Comparison of ENCODE assay signal across 1 cellular context in the genomic region with DNA sequence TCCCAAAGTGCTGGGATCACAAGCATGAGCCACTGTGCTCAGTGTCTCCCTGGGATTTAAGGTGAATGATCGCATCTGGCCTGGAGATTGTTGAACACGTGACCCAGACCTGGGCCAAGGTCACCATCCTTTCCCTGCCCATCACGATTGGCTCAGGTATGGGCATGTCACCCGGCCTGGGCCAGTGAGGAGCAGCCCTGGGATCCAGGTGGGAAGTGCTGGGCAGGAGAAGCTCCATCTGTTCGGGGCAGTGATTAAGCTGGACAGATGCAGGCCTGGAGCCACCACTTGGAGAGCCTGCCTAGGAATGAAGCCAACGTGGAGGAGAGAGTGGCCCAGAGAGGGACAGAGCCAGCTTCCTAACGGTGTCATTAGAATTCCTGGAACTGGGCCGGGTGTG.
A peak's percentile ranks its signal among the peaks of the same experiment; 100 is the strongest.
TF ChIP-seq lines count a peak whose summit lies in the region.

No MANE protein-coding gene starts in this region.

TF ChIP-seq in HepG2, 621 proteins besides CTCF, POLR2A, EP300 and RAD21 (continues in another document):
- no peak for TF ChIP-seq MAF1 (CRISPR knock-in tag; IDR thresholded peaks at IDR 0.05; ENCODE audit: borderline replicate concordance)
- no peak for TF ChIP-seq CENPT (CRISPR knock-in tag; IDR thresholded peaks at IDR 0.05; ENCODE audit: low read depth)
- no peak for TF ChIP-seq NFRKB (IDR thresholded peaks at IDR 0.05)
- no peak for TF ChIP-seq ZNF382 (CRISPR knock-in tag; IDR thresholded peaks at IDR 0.05; ENCODE audit: borderline replicate concordance)
- TF ChIP-seq, protein P1, sequence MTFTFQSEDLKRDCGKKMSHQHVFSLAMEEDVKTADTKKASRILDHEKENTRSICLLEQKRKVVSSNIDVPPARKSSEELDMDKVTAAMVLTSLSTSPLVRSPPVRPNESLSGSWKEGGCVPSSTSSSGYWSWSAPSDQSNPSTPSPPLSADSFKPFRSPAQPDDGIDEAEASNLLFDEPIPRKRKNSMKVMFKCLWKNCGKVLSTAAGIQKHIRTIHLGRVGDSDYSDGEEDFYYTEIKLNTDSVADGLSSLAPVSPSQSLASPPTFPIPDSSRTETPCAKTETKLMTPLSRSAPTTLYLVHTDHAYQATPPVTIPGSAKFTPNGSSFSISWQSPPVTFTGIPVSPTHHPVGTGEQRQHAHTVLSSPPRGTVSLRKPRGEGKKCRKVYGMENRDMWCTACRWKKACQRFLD (CRISPR knock-in tag; IDR thresholded peaks at IDR 0.05; ENCODE audit: borderline replicate concordance): no peak
- TF ChIP-seq, protein P2, sequence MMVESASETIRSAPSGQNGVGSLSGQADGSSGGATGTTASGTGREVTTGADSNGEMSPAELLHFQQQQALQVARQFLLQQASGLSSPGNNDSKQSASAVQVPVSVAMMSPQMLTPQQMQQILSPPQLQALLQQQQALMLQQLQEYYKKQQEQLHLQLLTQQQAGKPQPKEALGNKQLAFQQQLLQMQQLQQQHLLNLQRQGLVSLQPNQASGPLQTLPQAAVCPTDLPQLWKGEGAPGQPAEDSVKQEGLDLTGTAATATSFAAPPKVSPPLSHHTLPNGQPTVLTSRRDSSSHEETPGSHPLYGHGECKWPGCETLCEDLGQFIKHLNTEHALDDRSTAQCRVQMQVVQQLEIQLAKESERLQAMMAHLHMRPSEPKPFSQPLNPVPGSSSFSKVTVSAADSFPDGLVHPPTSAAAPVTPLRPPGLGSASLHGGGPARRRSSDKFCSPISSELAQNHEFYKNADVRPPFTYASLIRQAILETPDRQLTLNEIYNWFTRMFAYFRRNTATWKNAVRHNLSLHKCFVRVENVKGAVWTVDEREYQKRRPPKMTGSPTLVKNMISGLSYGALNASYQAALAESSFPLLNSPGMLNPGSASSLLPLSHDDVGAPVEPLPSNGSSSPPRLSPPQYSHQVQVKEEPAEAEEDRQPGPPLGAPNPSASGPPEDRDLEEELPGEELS (CRISPR knock-in tag; IDR thresholded peaks at IDR 0.05): no peak
- TF ChIP-seq, protein P3, sequence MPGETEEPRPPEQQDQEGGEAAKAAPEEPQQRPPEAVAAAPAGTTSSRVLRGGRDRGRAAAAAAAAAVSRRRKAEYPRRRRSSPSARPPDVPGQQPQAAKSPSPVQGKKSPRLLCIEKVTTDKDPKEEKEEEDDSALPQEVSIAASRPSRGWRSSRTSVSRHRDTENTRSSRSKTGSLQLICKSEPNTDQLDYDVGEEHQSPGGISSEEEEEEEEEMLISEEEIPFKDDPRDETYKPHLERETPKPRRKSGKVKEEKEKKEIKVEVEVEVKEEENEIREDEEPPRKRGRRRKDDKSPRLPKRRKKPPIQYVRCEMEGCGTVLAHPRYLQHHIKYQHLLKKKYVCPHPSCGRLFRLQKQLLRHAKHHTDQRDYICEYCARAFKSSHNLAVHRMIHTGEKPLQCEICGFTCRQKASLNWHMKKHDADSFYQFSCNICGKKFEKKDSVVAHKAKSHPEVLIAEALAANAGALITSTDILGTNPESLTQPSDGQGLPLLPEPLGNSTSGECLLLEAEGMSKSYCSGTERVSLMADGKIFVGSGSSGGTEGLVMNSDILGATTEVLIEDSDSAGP (CRISPR knock-in tag; IDR thresholded peaks at IDR 0.05; ENCODE audit: borderline replicate concordance): no peak
- TF ChIP-seq HDAC2 (CRISPR knock-in tag; IDR thresholded peaks at IDR 0.05): no peak
- peak; percentile 32; the same call in 1 of the 2 replicates for TF ChIP-seq NR2C2 (CRISPR knock-in tag; IDR thresholded peaks at IDR 0.05; ENCODE audit: borderline replicate concordance)
- TF ChIP-seq LCORL (IDR thresholded peaks at IDR 0.05): no peak
- TF ChIP-seq LCORL (CRISPR knock-in tag; IDR thresholded peaks at IDR 0.05): no peak
- TF ChIP-seq, protein P4, sequence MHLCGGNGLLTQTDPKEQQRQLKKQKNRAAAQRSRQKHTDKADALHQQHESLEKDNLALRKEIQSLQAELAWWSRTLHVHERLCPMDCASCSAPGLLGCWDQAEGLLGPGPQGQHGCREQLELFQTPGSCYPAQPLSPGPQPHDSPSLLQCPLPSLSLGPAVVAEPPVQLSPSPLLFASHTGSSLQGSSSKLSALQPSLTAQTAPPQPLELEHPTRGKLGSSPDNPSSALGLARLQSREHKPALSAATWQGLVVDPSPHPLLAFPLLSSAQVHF (CRISPR knock-in tag; IDR thresholded peaks at IDR 0.05): no peak
- 0 out of 2 replicates have a peak, but pooled peaks have one; percentile 31 for TF ChIP-seq KDM2A (CRISPR knock-in tag; IDR thresholded peaks at IDR 0.05; ENCODE audit: borderline replicate concordance, low read depth)
- TF ChIP-seq, protein P5, sequence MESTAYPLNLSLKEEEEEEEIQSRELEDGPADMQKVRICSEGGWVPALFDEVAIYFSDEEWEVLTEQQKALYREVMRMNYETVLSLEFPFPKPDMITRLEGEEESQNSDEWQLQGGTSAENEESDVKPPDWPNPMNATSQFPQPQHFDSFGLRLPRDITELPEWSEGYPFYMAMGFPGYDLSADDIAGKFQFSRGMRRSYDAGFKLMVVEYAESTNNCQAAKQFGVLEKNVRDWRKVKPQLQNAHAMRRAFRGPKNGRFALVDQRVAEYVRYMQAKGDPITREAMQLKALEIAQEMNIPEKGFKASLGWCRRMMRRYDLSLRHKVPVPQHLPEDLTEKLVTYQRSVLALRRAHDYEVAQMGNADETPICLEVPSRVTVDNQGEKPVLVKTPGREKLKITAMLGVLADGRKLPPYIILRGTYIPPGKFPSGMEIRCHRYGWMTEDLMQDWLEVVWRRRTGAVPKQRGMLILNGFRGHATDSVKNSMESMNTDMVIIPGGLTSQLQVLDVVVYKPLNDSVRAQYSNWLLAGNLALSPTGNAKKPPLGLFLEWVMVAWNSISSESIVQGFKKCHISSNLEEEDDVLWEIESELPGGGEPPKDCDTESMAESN (CRISPR knock-in tag; conservative IDR thresholded peaks at IDR 0.05): no peak
- TF ChIP-seq ZFP90 (CRISPR knock-in tag; IDR thresholded peaks at IDR 0.05; ENCODE audit: borderline replicate concordance): no peak
- TF ChIP-seq, protein P6, sequence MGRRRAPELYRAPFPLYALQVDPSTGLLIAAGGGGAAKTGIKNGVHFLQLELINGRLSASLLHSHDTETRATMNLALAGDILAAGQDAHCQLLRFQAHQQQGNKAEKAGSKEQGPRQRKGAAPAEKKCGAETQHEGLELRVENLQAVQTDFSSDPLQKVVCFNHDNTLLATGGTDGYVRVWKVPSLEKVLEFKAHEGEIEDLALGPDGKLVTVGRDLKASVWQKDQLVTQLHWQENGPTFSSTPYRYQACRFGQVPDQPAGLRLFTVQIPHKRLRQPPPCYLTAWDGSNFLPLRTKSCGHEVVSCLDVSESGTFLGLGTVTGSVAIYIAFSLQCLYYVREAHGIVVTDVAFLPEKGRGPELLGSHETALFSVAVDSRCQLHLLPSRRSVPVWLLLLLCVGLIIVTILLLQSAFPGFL (CRISPR knock-in tag; IDR thresholded peaks at IDR 0.05): no peak
- TF ChIP-seq, protein P7, sequence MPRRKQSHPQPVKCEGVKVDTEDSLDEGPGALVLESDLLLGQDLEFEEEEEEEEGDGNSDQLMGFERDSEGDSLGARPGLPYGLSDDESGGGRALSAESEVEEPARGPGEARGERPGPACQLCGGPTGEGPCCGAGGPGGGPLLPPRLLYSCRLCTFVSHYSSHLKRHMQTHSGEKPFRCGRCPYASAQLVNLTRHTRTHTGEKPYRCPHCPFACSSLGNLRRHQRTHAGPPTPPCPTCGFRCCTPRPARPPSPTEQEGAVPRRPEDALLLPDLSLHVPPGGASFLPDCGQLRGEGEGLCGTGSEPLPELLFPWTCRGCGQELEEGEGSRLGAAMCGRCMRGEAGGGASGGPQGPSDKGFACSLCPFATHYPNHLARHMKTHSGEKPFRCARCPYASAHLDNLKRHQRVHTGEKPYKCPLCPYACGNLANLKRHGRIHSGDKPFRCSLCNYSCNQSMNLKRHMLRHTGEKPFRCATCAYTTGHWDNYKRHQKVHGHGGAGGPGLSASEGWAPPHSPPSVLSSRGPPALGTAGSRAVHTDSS (CRISPR knock-in tag; conservative IDR thresholded peaks at IDR 0.05): no peak
- no peak for TF ChIP-seq ZNF7 (CRISPR knock-in tag; IDR thresholded peaks at IDR 0.05)
- TF ChIP-seq, protein P8, sequence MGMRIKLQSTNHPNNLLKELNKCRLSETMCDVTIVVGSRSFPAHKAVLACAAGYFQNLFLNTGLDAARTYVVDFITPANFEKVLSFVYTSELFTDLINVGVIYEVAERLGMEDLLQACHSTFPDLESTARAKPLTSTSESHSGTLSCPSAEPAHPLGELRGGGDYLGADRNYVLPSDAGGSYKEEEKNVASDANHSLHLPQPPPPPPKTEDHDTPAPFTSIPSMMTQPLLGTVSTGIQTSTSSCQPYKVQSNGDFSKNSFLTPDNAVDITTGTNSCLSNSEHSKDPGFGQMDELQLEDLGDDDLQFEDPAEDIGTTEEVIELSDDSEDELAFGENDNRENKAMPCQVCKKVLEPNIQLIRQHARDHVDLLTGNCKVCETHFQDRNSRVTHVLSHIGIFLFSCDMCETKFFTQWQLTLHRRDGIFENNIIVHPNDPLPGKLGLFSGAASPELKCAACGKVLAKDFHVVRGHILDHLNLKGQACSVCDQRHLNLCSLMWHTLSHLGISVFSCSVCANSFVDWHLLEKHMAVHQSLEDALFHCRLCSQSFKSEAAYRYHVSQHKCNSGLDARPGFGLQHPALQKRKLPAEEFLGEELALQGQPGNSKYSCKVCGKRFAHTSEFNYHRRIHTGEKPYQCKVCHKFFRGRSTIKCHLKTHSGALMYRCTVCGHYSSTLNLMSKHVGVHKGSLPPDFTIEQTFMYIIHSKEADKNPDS (CRISPR knock-in tag; IDR thresholded peaks at IDR 0.05): no peak
- TF ChIP-seq, protein P9, sequence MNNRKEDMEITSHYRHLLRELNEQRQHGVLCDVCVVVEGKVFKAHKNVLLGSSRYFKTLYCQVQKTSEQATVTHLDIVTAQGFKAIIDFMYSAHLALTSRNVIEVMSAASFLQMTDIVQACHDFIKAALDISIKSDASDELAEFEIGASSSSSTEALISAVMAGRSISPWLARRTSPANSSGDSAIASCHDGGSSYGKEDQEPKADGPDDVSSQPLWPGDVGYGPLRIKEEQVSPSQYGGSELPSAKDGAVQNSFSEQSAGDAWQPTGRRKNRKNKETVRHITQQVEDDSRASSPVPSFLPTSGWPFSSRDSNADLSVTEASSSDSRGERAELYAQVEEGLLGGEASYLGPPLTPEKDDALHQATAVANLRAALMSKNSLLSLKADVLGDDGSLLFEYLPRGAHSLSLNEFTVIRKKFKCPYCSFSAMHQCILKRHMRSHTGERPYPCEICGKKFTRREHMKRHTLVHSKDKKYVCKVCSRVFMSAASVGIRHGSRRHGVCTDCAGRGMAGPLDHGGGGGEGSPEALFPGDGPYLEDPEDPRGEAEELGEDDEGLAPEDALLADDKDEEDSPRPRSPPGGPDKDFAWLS (CRISPR knock-in tag; IDR thresholded peaks at IDR 0.05; ENCODE audit: borderline replicate concordance): no peak
- TF ChIP-seq TCF12 (IDR thresholded peaks at IDR 0.05): no peak
- no peak for TF ChIP-seq TCF12 (CRISPR knock-in tag; IDR thresholded peaks at IDR 0.05)
- no peak for TF ChIP-seq HHEX (CRISPR knock-in tag; IDR thresholded peaks at IDR 0.05)
- TF ChIP-seq IRF2 (CRISPR knock-in tag; IDR thresholded peaks at IDR 0.05): no peak
- TF ChIP-seq, protein P10, sequence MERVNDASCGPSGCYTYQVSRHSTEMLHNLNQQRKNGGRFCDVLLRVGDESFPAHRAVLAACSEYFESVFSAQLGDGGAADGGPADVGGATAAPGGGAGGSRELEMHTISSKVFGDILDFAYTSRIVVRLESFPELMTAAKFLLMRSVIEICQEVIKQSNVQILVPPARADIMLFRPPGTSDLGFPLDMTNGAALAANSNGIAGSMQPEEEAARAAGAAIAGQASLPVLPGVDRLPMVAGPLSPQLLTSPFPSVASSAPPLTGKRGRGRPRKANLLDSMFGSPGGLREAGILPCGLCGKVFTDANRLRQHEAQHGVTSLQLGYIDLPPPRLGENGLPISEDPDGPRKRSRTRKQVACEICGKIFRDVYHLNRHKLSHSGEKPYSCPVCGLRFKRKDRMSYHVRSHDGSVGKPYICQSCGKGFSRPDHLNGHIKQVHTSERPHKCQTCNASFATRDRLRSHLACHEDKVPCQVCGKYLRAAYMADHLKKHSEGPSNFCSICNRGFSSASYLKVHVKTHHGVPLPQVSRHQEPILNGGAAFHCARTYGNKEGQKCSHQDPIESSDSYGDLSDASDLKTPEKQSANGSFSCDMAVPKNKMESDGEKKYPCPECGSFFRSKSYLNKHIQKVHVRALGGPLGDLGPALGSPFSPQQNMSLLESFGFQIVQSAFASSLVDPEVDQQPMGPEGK (CRISPR knock-in tag; IDR thresholded peaks at IDR 0.05): no peak
- no peak for TF ChIP-seq RORA (CRISPR knock-in tag; IDR thresholded peaks at IDR 0.05)
- no peak for TF ChIP-seq HNRNPLL (IDR thresholded peaks at IDR 0.05; ENCODE audit: low read depth, low read length, poor library complexity, severe bottlenecking)
- TF ChIP-seq ZNF33B (CRISPR knock-in tag; IDR thresholded peaks at IDR 0.05): no peak
- no peak for TF ChIP-seq ZFP36L2 (CRISPR knock-in tag; IDR thresholded peaks at IDR 0.05)
- TF ChIP-seq, protein P11, sequence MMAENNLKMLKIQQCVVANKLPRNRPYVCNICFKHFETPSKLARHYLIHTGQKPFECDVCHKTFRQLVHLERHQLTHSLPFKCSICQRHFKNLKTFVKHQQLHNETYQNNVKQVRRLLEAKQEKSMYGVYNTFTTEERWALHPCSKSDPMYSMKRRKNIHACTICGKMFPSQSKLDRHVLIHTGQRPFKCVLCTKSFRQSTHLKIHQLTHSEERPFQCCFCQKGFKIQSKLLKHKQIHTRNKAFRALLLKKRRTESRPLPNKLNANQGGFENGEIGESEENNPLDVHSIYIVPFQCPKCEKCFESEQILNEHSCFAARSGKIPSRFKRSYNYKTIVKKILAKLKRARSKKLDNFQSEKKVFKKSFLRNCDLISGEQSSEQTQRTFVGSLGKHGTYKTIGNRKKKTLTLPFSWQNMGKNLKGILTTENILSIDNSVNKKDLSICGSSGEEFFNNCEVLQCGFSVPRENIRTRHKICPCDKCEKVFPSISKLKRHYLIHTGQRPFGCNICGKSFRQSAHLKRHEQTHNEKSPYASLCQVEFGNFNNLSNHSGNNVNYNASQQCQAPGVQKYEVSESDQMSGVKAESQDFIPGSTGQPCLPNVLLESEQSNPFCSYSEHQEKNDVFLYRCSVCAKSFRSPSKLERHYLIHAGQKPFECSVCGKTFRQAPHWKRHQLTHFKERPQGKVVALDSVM (CRISPR knock-in tag; IDR thresholded peaks at IDR 0.05): peak; percentile 9; the same call in 1 of the 2 replicates
- TF ChIP-seq ARHGAP35 (CRISPR knock-in tag; IDR thresholded peaks at IDR 0.05; ENCODE audit: borderline replicate concordance): no peak
- no peak for TF ChIP-seq HOXA7 (CRISPR knock-in tag; IDR thresholded peaks at IDR 0.05)
- no peak for TF ChIP-seq ZEB1 (IDR thresholded peaks at IDR 0.05; ENCODE audit: insufficient replicate concordance, low read depth)
- TF ChIP-seq, protein P12, sequence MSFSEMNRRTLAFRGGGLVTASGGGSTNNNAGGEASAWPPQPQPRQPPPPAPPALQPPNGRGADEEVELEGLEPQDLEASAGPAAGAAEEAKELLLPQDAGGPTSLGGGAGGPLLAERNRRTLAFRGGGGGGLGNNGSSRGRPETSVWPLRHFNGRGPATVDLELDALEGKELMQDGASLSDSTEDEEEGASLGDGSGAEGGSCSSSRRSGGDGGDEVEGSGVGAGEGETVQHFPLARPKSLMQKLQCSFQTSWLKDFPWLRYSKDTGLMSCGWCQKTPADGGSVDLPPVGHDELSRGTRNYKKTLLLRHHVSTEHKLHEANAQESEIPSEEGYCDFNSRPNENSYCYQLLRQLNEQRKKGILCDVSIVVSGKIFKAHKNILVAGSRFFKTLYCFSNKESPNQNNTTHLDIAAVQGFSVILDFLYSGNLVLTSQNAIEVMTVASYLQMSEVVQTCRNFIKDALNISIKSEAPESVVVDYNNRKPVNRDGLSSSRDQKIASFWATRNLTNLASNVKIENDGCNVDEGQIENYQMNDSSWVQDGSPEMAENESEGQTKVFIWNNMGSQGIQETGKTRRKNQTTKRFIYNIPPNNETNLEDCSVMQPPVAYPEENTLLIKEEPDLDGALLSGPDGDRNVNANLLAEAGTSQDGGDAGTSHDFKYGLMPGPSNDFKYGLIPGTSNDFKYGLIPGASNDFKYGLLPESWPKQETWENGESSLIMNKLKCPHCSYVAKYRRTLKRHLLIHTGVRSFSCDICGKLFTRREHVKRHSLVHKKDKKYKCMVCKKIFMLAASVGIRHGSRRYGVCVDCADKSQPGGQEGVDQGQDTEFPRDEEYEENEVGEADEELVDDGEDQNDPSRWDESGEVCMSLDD (CRISPR knock-in tag; IDR thresholded peaks at IDR 0.05; ENCODE audit: borderline replicate concordance): no peak
- TF ChIP-seq SIN3A (IDR thresholded peaks at IDR 0.05; ENCODE audit: borderline replicate concordance, low read depth, low read length): no peak
